Comparison of ENCODE assay signal across 1 cellular context in the genomic region with DNA sequence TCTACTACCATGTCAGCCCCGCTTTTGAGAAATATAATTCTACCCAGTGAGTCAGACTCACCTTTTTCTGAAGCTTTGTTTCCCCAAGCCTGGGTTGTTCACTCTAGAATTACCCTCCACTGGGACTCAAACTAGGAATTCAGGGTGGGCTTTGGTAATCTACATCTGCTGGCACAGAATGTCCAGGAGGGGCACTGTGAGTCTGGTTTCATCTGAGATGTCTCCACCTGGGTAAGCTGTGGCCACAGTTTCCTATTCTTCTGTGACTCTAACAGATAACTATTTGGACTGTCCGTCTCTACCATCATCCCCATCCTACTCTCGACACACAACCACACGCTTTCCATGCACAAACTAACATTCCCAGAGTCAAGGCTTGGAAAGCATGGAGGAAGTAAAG.
TF ChIP-seq lines count a peak whose summit lies in the region.

No MANE protein-coding gene starts in this region.

TF ChIP-seq in WTC11, 78 proteins besides CTCF, POLR2A, EP300 and RAD21 (continued from another document):
- TF ChIP-seq, protein P1, sequence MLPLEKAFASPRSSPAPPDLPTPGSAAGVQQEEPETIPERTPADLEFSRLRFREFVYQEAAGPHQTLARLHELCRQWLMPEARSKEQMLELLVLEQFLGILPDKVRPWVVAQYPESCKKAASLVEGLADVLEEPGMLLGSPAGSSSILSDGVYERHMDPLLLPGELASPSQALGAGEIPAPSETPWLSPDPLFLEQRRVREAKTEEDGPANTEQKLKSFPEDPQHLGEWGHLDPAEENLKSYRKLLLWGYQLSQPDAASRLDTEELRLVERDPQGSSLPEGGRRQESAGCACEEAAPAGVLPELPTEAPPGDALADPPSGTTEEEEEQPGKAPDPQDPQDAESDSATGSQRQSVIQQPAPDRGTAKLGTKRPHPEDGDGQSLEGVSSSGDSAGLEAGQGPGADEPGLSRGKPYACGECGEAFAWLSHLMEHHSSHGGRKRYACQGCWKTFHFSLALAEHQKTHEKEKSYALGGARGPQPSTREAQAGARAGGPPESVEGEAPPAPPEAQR (CRISPR knock-in tag; IDR thresholded peaks at IDR 0.05) = no peak
- TF ChIP-seq, protein P2, sequence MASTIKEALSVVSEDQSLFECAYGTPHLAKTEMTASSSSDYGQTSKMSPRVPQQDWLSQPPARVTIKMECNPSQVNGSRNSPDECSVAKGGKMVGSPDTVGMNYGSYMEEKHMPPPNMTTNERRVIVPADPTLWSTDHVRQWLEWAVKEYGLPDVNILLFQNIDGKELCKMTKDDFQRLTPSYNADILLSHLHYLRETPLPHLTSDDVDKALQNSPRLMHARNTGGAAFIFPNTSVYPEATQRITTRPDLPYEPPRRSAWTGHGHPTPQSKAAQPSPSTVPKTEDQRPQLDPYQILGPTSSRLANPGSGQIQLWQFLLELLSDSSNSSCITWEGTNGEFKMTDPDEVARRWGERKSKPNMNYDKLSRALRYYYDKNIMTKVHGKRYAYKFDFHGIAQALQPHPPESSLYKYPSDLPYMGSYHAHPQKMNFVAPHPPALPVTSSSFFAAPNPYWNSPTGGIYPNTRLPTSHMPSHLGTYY (CRISPR knock-in tag; IDR thresholded peaks at IDR 0.05) = no peak
- TF ChIP-seq, protein P3, sequence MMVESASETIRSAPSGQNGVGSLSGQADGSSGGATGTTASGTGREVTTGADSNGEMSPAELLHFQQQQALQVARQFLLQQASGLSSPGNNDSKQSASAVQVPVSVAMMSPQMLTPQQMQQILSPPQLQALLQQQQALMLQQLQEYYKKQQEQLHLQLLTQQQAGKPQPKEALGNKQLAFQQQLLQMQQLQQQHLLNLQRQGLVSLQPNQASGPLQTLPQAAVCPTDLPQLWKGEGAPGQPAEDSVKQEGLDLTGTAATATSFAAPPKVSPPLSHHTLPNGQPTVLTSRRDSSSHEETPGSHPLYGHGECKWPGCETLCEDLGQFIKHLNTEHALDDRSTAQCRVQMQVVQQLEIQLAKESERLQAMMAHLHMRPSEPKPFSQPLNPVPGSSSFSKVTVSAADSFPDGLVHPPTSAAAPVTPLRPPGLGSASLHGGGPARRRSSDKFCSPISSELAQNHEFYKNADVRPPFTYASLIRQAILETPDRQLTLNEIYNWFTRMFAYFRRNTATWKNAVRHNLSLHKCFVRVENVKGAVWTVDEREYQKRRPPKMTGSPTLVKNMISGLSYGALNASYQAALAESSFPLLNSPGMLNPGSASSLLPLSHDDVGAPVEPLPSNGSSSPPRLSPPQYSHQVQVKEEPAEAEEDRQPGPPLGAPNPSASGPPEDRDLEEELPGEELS (CRISPR knock-in tag; IDR thresholded peaks at IDR 0.05) = no peak
- no peak for TF ChIP-seq TCF7 (CRISPR knock-in tag; IDR thresholded peaks at IDR 0.05; ENCODE audit: low read depth)
- TF ChIP-seq, protein P4, sequence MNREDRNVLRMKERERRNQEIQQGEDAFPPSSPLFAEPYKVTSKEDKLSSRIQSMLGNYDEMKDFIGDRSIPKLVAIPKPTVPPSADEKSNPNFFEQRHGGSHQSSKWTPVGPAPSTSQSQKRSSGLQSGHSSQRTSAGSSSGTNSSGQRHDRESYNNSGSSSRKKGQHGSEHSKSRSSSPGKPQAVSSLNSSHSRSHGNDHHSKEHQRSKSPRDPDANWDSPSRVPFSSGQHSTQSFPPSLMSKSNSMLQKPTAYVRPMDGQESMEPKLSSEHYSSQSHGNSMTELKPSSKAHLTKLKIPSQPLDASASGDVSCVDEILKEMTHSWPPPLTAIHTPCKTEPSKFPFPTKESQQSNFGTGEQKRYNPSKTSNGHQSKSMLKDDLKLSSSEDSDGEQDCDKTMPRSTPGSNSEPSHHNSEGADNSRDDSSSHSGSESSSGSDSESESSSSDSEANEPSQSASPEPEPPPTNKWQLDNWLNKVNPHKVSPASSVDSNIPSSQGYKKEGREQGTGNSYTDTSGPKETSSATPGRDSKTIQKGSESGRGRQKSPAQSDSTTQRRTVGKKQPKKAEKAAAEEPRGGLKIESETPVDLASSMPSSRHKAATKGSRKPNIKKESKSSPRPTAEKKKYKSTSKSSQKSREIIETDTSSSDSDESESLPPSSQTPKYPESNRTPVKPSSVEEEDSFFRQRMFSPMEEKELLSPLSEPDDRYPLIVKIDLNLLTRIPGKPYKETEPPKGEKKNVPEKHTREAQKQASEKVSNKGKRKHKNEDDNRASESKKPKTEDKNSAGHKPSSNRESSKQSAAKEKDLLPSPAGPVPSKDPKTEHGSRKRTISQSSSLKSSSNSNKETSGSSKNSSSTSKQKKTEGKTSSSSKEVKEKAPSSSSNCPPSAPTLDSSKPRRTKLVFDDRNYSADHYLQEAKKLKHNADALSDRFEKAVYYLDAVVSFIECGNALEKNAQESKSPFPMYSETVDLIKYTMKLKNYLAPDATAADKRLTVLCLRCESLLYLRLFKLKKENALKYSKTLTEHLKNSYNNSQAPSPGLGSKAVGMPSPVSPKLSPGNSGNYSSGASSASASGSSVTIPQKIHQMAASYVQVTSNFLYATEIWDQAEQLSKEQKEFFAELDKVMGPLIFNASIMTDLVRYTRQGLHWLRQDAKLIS (CRISPR knock-in tag; IDR thresholded peaks at IDR 0.05; ENCODE audit: borderline replicate concordance) = no peak
- TF ChIP-seq, protein P5, sequence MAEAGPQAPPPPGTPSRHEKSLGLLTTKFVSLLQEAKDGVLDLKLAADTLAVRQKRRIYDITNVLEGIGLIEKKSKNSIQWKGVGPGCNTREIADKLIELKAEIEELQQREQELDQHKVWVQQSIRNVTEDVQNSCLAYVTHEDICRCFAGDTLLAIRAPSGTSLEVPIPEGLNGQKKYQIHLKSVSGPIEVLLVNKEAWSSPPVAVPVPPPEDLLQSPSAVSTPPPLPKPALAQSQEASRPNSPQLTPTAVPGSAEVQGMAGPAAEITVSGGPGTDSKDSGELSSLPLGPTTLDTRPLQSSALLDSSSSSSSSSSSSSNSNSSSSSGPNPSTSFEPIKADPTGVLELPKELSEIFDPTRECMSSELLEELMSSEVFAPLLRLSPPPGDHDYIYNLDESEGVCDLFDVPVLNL (CRISPR knock-in tag; IDR thresholded peaks at IDR 0.05; ENCODE audit: borderline replicate concordance, low read depth) = no peak
- TF ChIP-seq CREM (CRISPR knock-in tag; IDR thresholded peaks at IDR 0.05) = no peak
TF ChIP-seq in WTC11: peak in this region for 0.
